8 cellular contexts compared by ENCODE assay signal in genomic region chr17:3754458-3755334, GRCh38. TPM values are rescaled to one million over a fixed set of nuclear protein-coding genes. Genes with fewer than 3 reads are reported as not detected.
A peak's percentile ranks its signal among the peaks of the same experiment; 100 is the strongest.
DNase-seq lines count a peak whose midpoint lies in the region; ATAC-seq lines count a peak whose summit lies in the region.

No MANE protein-coding gene starts in this region.

- ATAC-seq in GM21529 (IDR thresholded peaks at IDR 0.05; ENCODE audit: unreplicated experiment): peak; percentile 49
- ATAC-seq in GM19397 (IDR thresholded peaks at IDR 0.05; ENCODE audit: unreplicated experiment): no peak
- no peak for ATAC-seq in GM18873 (IDR thresholded peaks at IDR 0.05; ENCODE audit: low FRiP score, unreplicated experiment)

- peak overlapping the region; percentile 63 for H3K4me3 Mint-ChIP-seq in activated naive CD4-positive, alpha-beta T cell treated with anti-CD3 and anti-CD28 coated beads for 36 hours
- H3K4me3 Mint-ChIP-seq in immature natural killer cell: peak overlapping the region in 4 of 5 donors; percentile 23 to 33 (median 32)

- H3K36me3 Mint-ChIP-seq in activated naive CD4-positive, alpha-beta T cell treated with anti-CD3 and anti-CD28 coated beads for 36 hours (ENCODE audit: low read depth): no peaks in the 10 kb centered on the region
- peaks cover 0 to 2% (median 0%) of the 10 kb centered on the region in 3 donors for H3K36me3 Mint-ChIP-seq in immature natural killer cell

- H3K4me1 Mint-ChIP-seq in activated naive CD4-positive, alpha-beta T cell treated with anti-CD3 and anti-CD28 coated beads for 36 hours (ENCODE audit: low read depth): peaks cover 23% of the 10 kb centered on the region
- H3K4me1 Mint-ChIP-seq in immature natural killer cell: peaks cover 24 to 28% of the 10 kb centered on the region in 2 donors

- no peak overlapping the region for H3K27ac Mint-ChIP-seq in activated naive CD4-positive, alpha-beta T cell treated with anti-CD3 and anti-CD28 coated beads for 36 hours
- H3K27ac Mint-ChIP-seq in immature natural killer cell: peak overlapping the region in 5 of 6 donors; percentile 37 to 92 (median 68)

- intact Hi-C loops in activated naive CD4-positive, alpha-beta T cell treated with anti-CD3 and anti-CD28 coated beads for 36 hours (cut with micrococcal nuclease): loop anchor here (2.0 kb wide), 1 partner anchor 16 kb away; no protein-coding TSS in a partner anchor

- CTCF ChIA-PET in activated naive CD4-positive, alpha-beta T cell treated with anti-CD3 and anti-CD28 coated beads for 36 hours (lab: Charles Lee): interaction anchor here (1.6 kb wide), 1 partner anchor 17 kb away, joined by 8 read pairs; no protein-coding TSS in a partner anchor

- H3K9me3 Mint-ChIP-seq in activated naive CD4-positive, alpha-beta T cell treated with anti-CD3 and anti-CD28 coated beads for 36 hours: peaks cover 1% of the 10 kb centered on the region
- H3K9me3 Mint-ChIP-seq in immature natural killer cell: peaks cover 0 to 2% (median 0%) of the 10 kb centered on the region in 6 donors

- peak; percentile 85 for DNase-seq in NCI-H774 (lab: John Stamatoyannopoulos, UW)
- DNase-seq in activated naive CD4-positive, alpha-beta T cell treated with anti-CD3 and anti-CD28 coated beads for 36 hours: peak; percentile 80
- DNase-seq in immature natural killer cell: peak; percentile 69 to 77 (median 74)
- DNase-seq in stimulated activated CD4-positive, alpha-beta T cell treated with anti-CD3 and anti-CD28 coated beads, Interleukin-4, amount 100 ng/mL, for 4 hours: peak; percentile 63 to 66
- DNase-seq in kidney glomerular epithelial cell (lab: John Stamatoyannopoulos, UW): no peak

- H3K27me3 Mint-ChIP-seq in activated naive CD4-positive, alpha-beta T cell treated with anti-CD3 and anti-CD28 coated beads for 36 hours (ENCODE audit: low read depth): no peaks in the 10 kb centered on the region
- peaks cover 6 to 9% (median 7%) of the 10 kb centered on the region in 3 donors for H3K27me3 Mint-ChIP-seq in immature natural killer cell (ENCODE audit: low read depth in 3 of 3)

RNA-seq across cellular contexts. Expression of gene HASPIN, which starts 31.0 kb away (rescaled TPM):
- total RNA-seq in activated naive CD4-positive, alpha-beta T cell treated with anti-CD3 and anti-CD28 coated beads for 36 hours: 10 to 100 TPM; 20.5 to 21.8 TPM
- polyA plus RNA-seq in immature natural killer cell: under 1 TPM in 2 of 3 donors, not detected in 1; 0.20 to 0.47 TPM

RNA-seq across cellular contexts. Expression of gene ITGAE, which starts 46.3 kb away (rescaled TPM):
- 10 to 100 TPM; 31.7 to 32.4 TPM for total RNA-seq in activated naive CD4-positive, alpha-beta T cell treated with anti-CD3 and anti-CD28 coated beads for 36 hours
- 10 to 100 TPM; 68.2 to 81.9 (median 81.8) TPM for polyA plus RNA-seq in immature natural killer cell

RNA-seq across cellular contexts. Expression of gene P2RX5, which starts 58.7 kb away (rescaled TPM):
- 10 to 100 TPM; 45.2 to 47.4 TPM for total RNA-seq in activated naive CD4-positive, alpha-beta T cell treated with anti-CD3 and anti-CD28 coated beads for 36 hours
- 1 to 10 TPM; 5.9 to 8.9 (median 8.4) TPM for polyA plus RNA-seq in immature natural killer cell
